Comparison of ENCODE assay signal across 11 cellular contexts in the genomic region with DNA sequence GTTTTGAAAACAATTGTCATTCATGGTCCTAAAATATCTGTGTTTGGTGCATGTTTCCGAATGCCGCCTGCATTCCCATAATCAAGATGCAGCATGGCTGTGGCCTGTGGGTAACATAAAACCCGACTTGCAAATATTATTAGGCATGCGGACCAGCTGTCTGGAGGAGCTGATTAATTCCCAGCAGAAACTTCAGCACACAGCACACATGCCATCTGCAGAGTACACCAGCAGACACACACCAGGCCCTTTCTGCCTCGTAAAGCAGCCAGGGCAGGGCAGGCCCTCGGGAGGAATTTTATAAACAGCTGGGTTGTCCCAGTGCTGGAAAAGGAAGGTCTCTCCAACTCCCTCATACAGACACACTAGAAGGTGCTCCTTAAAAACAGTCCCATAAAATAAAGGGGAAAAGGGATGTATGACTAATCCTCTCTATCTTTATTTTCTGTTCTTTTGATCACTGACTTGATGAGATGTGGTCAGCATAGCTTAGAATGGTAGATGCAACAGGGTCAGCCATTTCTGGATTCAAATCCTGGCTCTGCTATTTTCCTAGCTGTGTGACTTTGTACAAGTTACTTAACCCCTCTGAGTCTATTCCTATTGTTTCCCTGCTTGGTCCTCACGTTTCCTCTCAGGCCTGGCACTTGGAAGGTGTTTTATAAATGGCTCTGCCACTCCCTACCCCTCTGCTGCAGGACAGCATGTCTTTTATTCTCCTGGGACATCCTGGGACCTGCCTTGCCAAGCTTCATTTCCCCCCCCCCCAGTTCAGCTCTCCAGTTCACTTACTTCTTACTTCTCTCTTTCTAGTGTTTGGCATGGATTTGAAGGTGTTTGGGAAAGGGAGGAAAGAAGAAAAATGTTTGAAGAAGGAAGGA.
A peak's percentile ranks its signal among the peaks of the same experiment; 100 is the strongest.
DNase-seq lines count a peak whose midpoint lies in the region; ATAC-seq, FAIRE-seq and TF ChIP-seq lines count a peak whose summit lies in the region.
"Had no signal": no experiment of that assay in that cellular context is flagged by ENCODE, and none has a peak within 500 bp of the region (broad histone marks: within the 10 kb centered on the region; RNA-seq: fewer than 3 reads in every experiment).

No MANE protein-coding gene starts in this region.

- no peak overlapping the region for H3K4me3 ChIP-seq in CD4-positive, alpha-beta memory T cell (ENCODE audit: low read length in 2 of 2)
- H3K4me3 ChIP-seq in endodermal cell (ENCODE audit: low read length) = no peak overlapping the region
- H3K4me3 ChIP-seq: lung had no signal

- H3K9me3 Mint-ChIP-seq in CD4-positive, alpha-beta memory T cell = no peaks in the 10 kb centered on the region
- H3K9me3 Mint-ChIP-seq in endodermal cell (no peaks in the 10 kb centered on the region), neural crest cell (no peaks in the 10 kb centered on the region), mesothelial cell of epicardium (no peaks in the 10 kb centered on the region)

- no peaks in the 10 kb centered on the region for H3K27me3 ChIP-seq in CD4-positive, alpha-beta memory T cell (ENCODE audit: insufficient read depth, low read length)
- H3K27me3 ChIP-seq in endodermal cell (ENCODE audit: control insufficient read depth, insufficient read depth, low read length, poor library complexity, severe bottlenecking) = no peaks in the 10 kb centered on the region

- peak overlapping the region; percentile 27 to 92 (median 86) for H3K27ac Mint-ChIP-seq in CD4-positive, alpha-beta memory T cell
- H3K27ac Mint-ChIP-seq in endodermal cell (no peak overlapping the region), neural crest cell (ENCODE audit: unreplicated experiment) (no peak overlapping the region), mesothelial cell of epicardium (no peak overlapping the region)

- WGBS in endodermal cell (ENCODE audit: insufficient coverage in 1 of 2, insufficient read length in 1 of 2), 2 experiments = 92 to 98% methylated on average over 4 to 7 of the region's 7 CpGs

- intact Hi-C loops in CD4-positive, alpha-beta memory T cell (cut with micrococcal nuclease) = no loop called here

- no peak for TF ChIP-seq CTCF in endodermal cell (conservative IDR thresholded peaks at IDR 0.05)
- no peak for TF ChIP-seq CTCF in neural crest cell (conservative IDR thresholded peaks at IDR 0.05)
- no peak for TF ChIP-seq CTCF in mesothelial cell of epicardium (IDR thresholded peaks at IDR 0.05; ENCODE audit: unreplicated experiment)

- CTCF ChIA-PET in CD4-positive, alpha-beta memory T cell (lab: Charles Lee; ENCODE audit: partially characterized antibody) = interaction anchor here (1.0 to 1.3 kb wide), 2 partner anchors 14 to 19 kb away, joined by 3 read pairs; no protein-coding TSS in a partner anchor

- no peak overlapping the region for H3K27ac ChIP-seq in CD4-positive, alpha-beta memory T cell (ENCODE audit: low read depth, low read length)
- H3K27ac ChIP-seq in endodermal cell (ENCODE audit: low read depth, low read length) = peak overlapping the region; percentile 40

- no peak for FAIRE-seq in HTR-8/SVneo (lab: Jason Lieb, UNC)
- FAIRE-seq: RCC 7860 had no signal

- peak overlapping the region in 1 of 8 donors; percentile 66 for H3K4me3 Mint-ChIP-seq in CD4-positive, alpha-beta memory T cell
- H3K4me3 Mint-ChIP-seq in endodermal cell (no peak overlapping the region), neural crest cell (peak overlapping the region; percentile 13), mesothelial cell of epicardium (no peak overlapping the region)

- no peak for ATAC-seq in GM18517 (IDR thresholded peaks at IDR 0.05; ENCODE audit: unreplicated experiment)

- H3K9me3 ChIP-seq in CD4-positive, alpha-beta memory T cell (ENCODE audit: control insufficient read depth in 1 of 2, low read length in 2 of 2) = no peaks in the 10 kb centered on the region
- no peaks in the 10 kb centered on the region for H3K9me3 ChIP-seq in endodermal cell (ENCODE audit: control insufficient read depth, low read length)

- no peak overlapping the region for H3K9ac ChIP-seq in endodermal cell (ENCODE audit: extremely low read depth, low read length, poor library complexity, severe bottlenecking)

- POLR2A ChIA-PET in CD4-positive, alpha-beta memory T cell (lab: Charles Lee; ENCODE audit: partially characterized antibody) = interaction anchor here (1.6 kb wide), 1 partner anchor 15 kb away, joined by 3 read pairs; no protein-coding TSS in a partner anchor

- peaks cover 90 to 95% of the 10 kb centered on the region in 2 donors for H3K36me3 Mint-ChIP-seq in CD4-positive, alpha-beta memory T cell
- H3K36me3 Mint-ChIP-seq in endodermal cell (ENCODE audit: low read depth) (peaks cover 50% of the 10 kb centered on the region), neural crest cell (ENCODE audit: low read depth) (peaks cover 34% of the 10 kb centered on the region), mesothelial cell of epicardium (peaks cover 41% of the 10 kb centered on the region)

- H3K4me1 ChIP-seq in CD4-positive, alpha-beta memory T cell (ENCODE audit: insufficient read depth, low read length) = peaks cover 53% of the 10 kb centered on the region
- H3K4me1 ChIP-seq in endodermal cell (ENCODE audit: control insufficient read depth, insufficient read depth, low read length) = no peaks in the 10 kb centered on the region

- no peak for DNase-seq in CD4-positive, alpha-beta memory T cell
- DNase-seq in NCI-H526 treated with DMSO at 0.1 percent for 48 hours (lab: John Stamatoyannopoulos, UW) = peak; percentile 68
- DNase-seq in endodermal cell = no peak
- no peak for DNase-seq in neural crest cell (ENCODE audit: low read depth, low spot score)
- DNase-seq in HTR-8/SVneo (ENCODE audit: insufficient read length, low spot score) = no peak
- DNase-seq in mesothelial cell of epicardium (ENCODE audit: low spot score in 2 of 2, unreplicated experiment in 2 of 2) = no peak
- DNase-seq in NCI-H1417 (lab: John Stamatoyannopoulos, UW) = no peak
- DNase-seq: stimulated activated CD4-positive, alpha-beta T cell treated with anti-CD3 and anti-CD28 coated beads, Interleukin-4, amount 100 ng/mL, for 24 hours had no signal

- H3K4me1 Mint-ChIP-seq in CD4-positive, alpha-beta memory T cell = peaks cover 54 to 93% (median 73%) of the 10 kb centered on the region in 4 donors
- H3K4me1 Mint-ChIP-seq in endodermal cell (peaks cover 5% of the 10 kb centered on the region), neural crest cell (peaks cover 18% of the 10 kb centered on the region), mesothelial cell of epicardium (peaks cover 5% of the 10 kb centered on the region)

- H3K27me3 Mint-ChIP-seq in CD4-positive, alpha-beta memory T cell = no peaks in the 10 kb centered on the region
- H3K27me3 Mint-ChIP-seq in endodermal cell (ENCODE audit: insufficient read depth) (no peaks in the 10 kb centered on the region), neural crest cell (ENCODE audit: low read depth) (no peaks in the 10 kb centered on the region), mesothelial cell of epicardium (ENCODE audit: low read depth) (no peaks in the 10 kb centered on the region)

- H3K36me3 ChIP-seq in CD4-positive, alpha-beta memory T cell (ENCODE audit: insufficient read depth, low read length) = peaks cover 87% of the 10 kb centered on the region
- peaks cover 54% of the 10 kb centered on the region for H3K36me3 ChIP-seq in endodermal cell (ENCODE audit: control insufficient read depth, insufficient read depth, low read length)

Comparison
In these comparisons a context has a peak if more than half of its experiments do, and no peak if none do; other contexts are left out.
1. H3K27ac Mint-ChIP-seq: peak in CD4-positive, alpha-beta memory T cell (7 of 7); none in endodermal cell (single experiment), neural crest cell (single experiment) and mesothelial cell of epicardium (single experiment).